Comparison of ENCODE assay signal across 9 cellular contexts in genomic region chr7:29565186-29565540, GRCh38. TPM values are rescaled to one million over a fixed set of nuclear protein-coding genes. Genes with fewer than 3 reads are reported as not detected.
DNase-seq lines count a peak whose midpoint lies in the region; ATAC-seq and TF ChIP-seq lines count a peak whose summit lies in the region.
"Had no signal": no experiment of that assay in that cellular context is flagged by ENCODE, and none has a peak within 500 bp of the region (broad histone marks: within the 10 kb centered on the region; RNA-seq: fewer than 3 reads in every experiment).

No MANE protein-coding gene starts in this region.

- peak overlapping the region in 6 of 8 donors; percentile 6 to 83 (median 40) for H3K4me3 Mint-ChIP-seq in CD4-positive, alpha-beta memory T cell

- no peak for TF ChIP-seq POLR2A in ovary (IDR thresholded peaks at IDR 0.05)

- no peaks in the 10 kb centered on the region for H3K36me3 ChIP-seq in CD4-positive, alpha-beta memory T cell (ENCODE audit: insufficient read depth, low read length)
- H3K36me3 ChIP-seq in RWPE2 (ENCODE audit: low read depth) (no peaks in the 10 kb centered on the region), fibroblast of lung (ENCODE audit: control insufficient read depth, insufficient read depth, low read length) (no peaks in the 10 kb centered on the region), ovary (no peaks in the 10 kb centered on the region)

- peaks cover 16% of the 10 kb centered on the region for H3K27me3 ChIP-seq in CD4-positive, alpha-beta memory T cell (ENCODE audit: insufficient read depth, low read length)
- H3K27me3 ChIP-seq in RWPE2 (ENCODE audit: insufficient read depth, poor library complexity, severe bottlenecking) (no peaks in the 10 kb centered on the region), fibroblast of lung (ENCODE audit: control insufficient read depth, insufficient read depth, low read length) (peaks cover 37% of the 10 kb centered on the region), ovary (no peaks in the 10 kb centered on the region)

- no peaks in the 10 kb centered on the region for H3K79me2 ChIP-seq in fibroblast of lung (ENCODE audit: control insufficient read depth, insufficient read depth, low read length)

- peaks cover 36 to 41% of the 10 kb centered on the region in 2 donors for H3K27me3 Mint-ChIP-seq in CD4-positive, alpha-beta memory T cell

- CTCF ChIA-PET in CD4-positive, alpha-beta memory T cell (lab: Charles Lee; ENCODE audit: partially characterized antibody): no interaction called here

- no peak overlapping the region for H3K27ac Mint-ChIP-seq in CD4-positive, alpha-beta memory T cell

- intact Hi-C loops in CD4-positive, alpha-beta memory T cell (cut with micrococcal nuclease): no loop called here
- intact Hi-C loops in ovary (cut with DNase I): no loop called here

- 0 to 2% (median 1%) methylated on average over 9 of the region's 9 CpGs for WGBS in ovary, 3 donors

- H3K9me3 Mint-ChIP-seq in CD4-positive, alpha-beta memory T cell: peaks cover 0 to 5% (median 0%) of the 10 kb centered on the region in 8 donors

- no peak overlapping the region for H3K9ac ChIP-seq in fibroblast of lung (ENCODE audit: insufficient read depth, low read length)

- H3K4me2 ChIP-seq in fibroblast of lung (ENCODE audit: extremely low read depth, insufficient read depth, low read length): peak overlapping the region; percentile 99

- H3K9me3 ChIP-seq in CD4-positive, alpha-beta memory T cell (ENCODE audit: control insufficient read depth in 1 of 2, low read length in 2 of 2): no peaks in the 10 kb centered on the region
- H3K9me3 ChIP-seq in RWPE2 (ENCODE audit: severe bottlenecking) (no peaks in the 10 kb centered on the region), fibroblast of lung (ENCODE audit: control insufficient read depth, insufficient read depth, low read depth, low read length) (no peaks in the 10 kb centered on the region), ovary (no peaks in the 10 kb centered on the region)

- H2AFZ ChIP-seq in fibroblast of lung (ENCODE audit: low read length): peak overlapping the region; percentile 63

- TF ChIP-seq EP300 in ovary (IDR thresholded peaks at IDR 0.05): no peak

- no peak for DNase-seq in CD4-positive, alpha-beta memory T cell
- DNase-seq in RWPE2 (ENCODE audit: low spot score) (no peak), fibroblast of lung (ENCODE audit: low read depth in 2 of 2) (peak in 1 of 2 donors; percentile 27), ovary (peak in 1 of 5 donors; percentile 11), DMS79 treated with DMSO at 0.1 percent for 48 hours (lab: John Stamatoyannopoulos, UW) (no peak), dermis blood vessel endothelial cell (no peak), GM20000 (ENCODE audit: low spot score) (no peak), COLO829 (ENCODE audit: low spot score) (no peak)
- DNase-seq: NCI-H446 treated with DMSO at 0.1 percent for 48 hours had no signal

- no peak overlapping the region for H3K4me3 ChIP-seq in CD4-positive, alpha-beta memory T cell (ENCODE audit: low read length in 2 of 2)
- H3K4me3 ChIP-seq in RWPE2 (ENCODE audit: severe bottlenecking): peak overlapping the region; percentile 51
- peak overlapping the region; percentile 35 to 65 (median 44) for H3K4me3 ChIP-seq in fibroblast of lung (replicated peaks in 1 of 4; ENCODE audit: control extremely low read depth in 1 of 4, insufficient read depth in 1 of 4, low read depth in 3 of 4, low read length in 4 of 4)
- H3K4me3 ChIP-seq in ovary: peak overlapping the region; percentile 50

- no peaks in the 10 kb centered on the region for H3K36me3 Mint-ChIP-seq in CD4-positive, alpha-beta memory T cell

- no peaks in the 10 kb centered on the region for H4K20me1 ChIP-seq in fibroblast of lung (ENCODE audit: control insufficient read depth, extremely low read depth, insufficient read depth, low read length)

- POLR2A ChIA-PET in CD4-positive, alpha-beta memory T cell (lab: Charles Lee; ENCODE audit: partially characterized antibody): no interaction called here

- H3K4me1 Mint-ChIP-seq in CD4-positive, alpha-beta memory T cell: peaks cover 3 to 28% (median 10%) of the 10 kb centered on the region in 4 donors

- no peak for TF ChIP-seq CTCF in RWPE2 (IDR thresholded peaks at IDR 0.05; ENCODE audit: poor library complexity, severe bottlenecking)
- TF ChIP-seq CTCF in fibroblast of lung (conservative IDR thresholded peaks at IDR 0.05 in 1 of 2, IDR thresholded peaks at IDR 0.05 in 1 of 2; ENCODE audit: low read depth in 1 of 2, low read length in 2 of 2): no peak
- no peak for TF ChIP-seq CTCF in ovary (IDR thresholded peaks at IDR 0.05)
- no peak for TF ChIP-seq CTCF in GM20000 (IDR thresholded peaks at IDR 0.05; ENCODE audit: extremely low read depth, missing control alignments)

- ATAC-seq in RWPE2 (ENCODE audit: low read depth): no peak

- H3K4me1 ChIP-seq in CD4-positive, alpha-beta memory T cell (ENCODE audit: insufficient read depth, low read length): peaks cover 14% of the 10 kb centered on the region
- H3K4me1 ChIP-seq in RWPE2 (ENCODE audit: insufficient read depth, poor library complexity, severe bottlenecking) (peaks cover 9% of the 10 kb centered on the region), fibroblast of lung (ENCODE audit: control insufficient read depth, extremely low read depth, insufficient read depth, low read length) (no peaks in the 10 kb centered on the region), ovary (ENCODE audit: insufficient read depth) (peaks cover 5% of the 10 kb centered on the region)

- no peak overlapping the region for H3K27ac ChIP-seq in CD4-positive, alpha-beta memory T cell (ENCODE audit: low read depth, low read length)
- H3K27ac ChIP-seq in RWPE2 (ENCODE audit: poor library complexity, severe bottlenecking): peak overlapping the region; percentile 77
- H3K27ac ChIP-seq in fibroblast of lung (ENCODE audit: insufficient read depth, low read length): no peak overlapping the region
- H3K27ac ChIP-seq in ovary: peak overlapping the region; percentile 53 to 57

RNA-seq across cellular contexts. Expression of gene PRR15, which starts 1.5 kb away (rescaled TPM):
- not detected for total RNA-seq in CD4-positive, alpha-beta memory T cell
- not detected for polyA plus RNA-seq in CD4-positive, alpha-beta memory T cell
- total RNA-seq in fibroblast of lung (0.51 TPM in 1 of 2 replicates, not detected in the other), ovary (10 to 100 TPM in 2 of 7 donors, 1 to 10 TPM in 5; 5.9 to 19.8 (median 8.0) TPM), dermis blood vessel endothelial cell (0.17 and 0.19 TPM in 2 replicates)
- polyA plus RNA-seq in fibroblast of lung (0.43 TPM in 1 of 2 replicates, not detected in the other), ovary (10 to 100 TPM in 1 of 2 donors, 1 to 10 TPM in 1; 2.0 to 18.5 TPM)
- polyA plus RNA-seq in fibroblast of lung (2012): 0.90 TPM in 1 of 2 replicates, not detected in the other
- not detected in 2 replicates for polyA minus RNA-seq in fibroblast of lung (ENCODE audit: low replicate concordance)

Comparison
In these comparisons a context has a peak if more than half of its experiments do, and no peak if none do; other contexts are left out.
1. H3K27ac ChIP-seq: peak in RWPE2 (single experiment) and ovary (2 of 2); none in CD4-positive, alpha-beta memory T cell (single experiment) and fibroblast of lung (single experiment).
2. H3K4me3 ChIP-seq: peak in RWPE2 (single experiment), fibroblast of lung (4 of 4) and ovary (single experiment); none in CD4-positive, alpha-beta memory T cell (0 of 2).